In genomic region chr13:92510416-92510815, GRCh38 we compare ENCODE assay signal across 18 cellular contexts.
DNase-seq lines count a peak whose midpoint lies in the region; ATAC-seq and TF ChIP-seq lines count a peak whose summit lies in the region.
"Had no signal": no experiment of that assay in that cellular context is flagged by ENCODE, and none has a peak within 500 bp of the region (broad histone marks: within the 10 kb centered on the region; RNA-seq: fewer than 3 reads in every experiment).

No MANE protein-coding gene starts in this region.

- no peak for TF ChIP-seq POLR2A in prostate gland (IDR thresholded peaks at IDR 0.05)

- DNase-seq in HCEC 1CT, result peak; percentile 67
- no peak for DNase-seq in RWPE2 (ENCODE audit: low spot score)
- peak; percentile 8 for DNase-seq in fibroblast of gingiva (ENCODE audit: low read depth)
- DNase-seq in neuronal stem cell (ENCODE audit: low spot score), result no peak
- no peak for DNase-seq in occipital lobe (lab: John Stamatoyannopoulos, UW)
- DNase-seq in prostate gland (ENCODE audit: low spot score), result no peak
- DNase-seq in 8988T, result no peak
- DNase-seq: activated CD4-positive, alpha-beta T cell treated with anti-CD3 and anti-CD28 coated beads for 4 hours; AML-193; central memory CD4-positive, alpha-beta T cell; H7; KBM-7; NCI-H1048; NCI-H2029; NCI-H446 treated with DMSO at 0.1 percent for 48 hours; stimulated activated CD4-positive, alpha-beta T cell treated with anti-CD3 and anti-CD28 coated beads, Interleukin-2, amount 100 ng/mL, for 48 hours had no signal

- H3K79me1 ChIP-seq in neuronal stem cell (ENCODE audit: low read depth, low read length), result no peaks in the 10 kb centered on the region

- H3K14ac ChIP-seq in neuronal stem cell (ENCODE audit: low read length), result no peak overlapping the region

- H2BK120ac ChIP-seq in neuronal stem cell (ENCODE audit: low read depth, low read length), result no peak overlapping the region

- H4K91ac ChIP-seq in neuronal stem cell (ENCODE audit: low read depth, low read length, poor library complexity), result no peak overlapping the region

- no peak for TF ChIP-seq CTCF in RWPE2 (IDR thresholded peaks at IDR 0.05; ENCODE audit: poor library complexity, severe bottlenecking)
- TF ChIP-seq CTCF in prostate gland (IDR thresholded peaks at IDR 0.05), result no peak

- H2BK12ac ChIP-seq in neuronal stem cell (ENCODE audit: low read length), result no peak overlapping the region

- intact Hi-C loops in prostate gland (cut with DNase I), result no loop called here

- no peak overlapping the region for H3K9ac ChIP-seq in neuronal stem cell (ENCODE audit: low read depth, low read length, poor library complexity)

- H3K9me3 ChIP-seq in RWPE2 (ENCODE audit: severe bottlenecking) (no peaks in the 10 kb centered on the region), neuronal stem cell (replicated peaks in 1 of 2; ENCODE audit: control insufficient read depth in 2 of 2, insufficient read depth in 1 of 2, low read depth in 1 of 2, low read length in 2 of 2) (peaks cover 0 to 2% of the 10 kb centered on the region in 2 donors), prostate gland (no peaks in the 10 kb centered on the region)

- H2AFZ ChIP-seq in neuronal stem cell (ENCODE audit: low read length), result peak overlapping the region; percentile 19

- H4K8ac ChIP-seq in neuronal stem cell (ENCODE audit: low read depth, low read length), result no peak overlapping the region

- H3K36me3 ChIP-seq in RWPE2 (ENCODE audit: low read depth), result no peaks in the 10 kb centered on the region
- no peaks in the 10 kb centered on the region for H3K36me3 ChIP-seq in neuronal stem cell (replicated peaks in 1 of 2; ENCODE audit: control insufficient read depth in 2 of 2, insufficient read depth in 2 of 2, low read length in 2 of 2)
- no peaks in the 10 kb centered on the region for H3K36me3 ChIP-seq in prostate gland

- H2AK5ac ChIP-seq in neuronal stem cell (ENCODE audit: low read depth, low read length), result no peak overlapping the region

- H3K4ac ChIP-seq in neuronal stem cell (ENCODE audit: low read length), result no peak overlapping the region

- ATAC-seq in RWPE2 (ENCODE audit: low read depth) (peak; percentile 98), GM18868 (IDR thresholded peaks at IDR 0.05; ENCODE audit: unreplicated experiment) (no peak)

- H2BK5ac ChIP-seq in neuronal stem cell (ENCODE audit: low read length), result no peak overlapping the region

- H3K27ac ChIP-seq in RWPE2 (ENCODE audit: poor library complexity, severe bottlenecking), result peak overlapping the region; percentile 40
- H3K27ac ChIP-seq in neuronal stem cell (replicated peaks; ENCODE audit: low read length), result no peak overlapping the region
- H3K27ac ChIP-seq in prostate gland, result no peak overlapping the region

- no peak overlapping the region for H2BK15ac ChIP-seq in neuronal stem cell (ENCODE audit: low read length)

- H3K4me2 ChIP-seq in neuronal stem cell (ENCODE audit: insufficient read depth, low read length, poor library complexity, severe bottlenecking), result no peak overlapping the region

- H3K18ac ChIP-seq in neuronal stem cell (ENCODE audit: low read length), result no peak overlapping the region

- H3K4me1 ChIP-seq in RWPE2 (ENCODE audit: insufficient read depth, poor library complexity, severe bottlenecking), result peaks cover 21% of the 10 kb centered on the region
- peaks cover 3 to 16% of the 10 kb centered on the region in 2 donors for H3K4me1 ChIP-seq in neuronal stem cell (ENCODE audit: control insufficient read depth in 2 of 2, insufficient read depth in 1 of 2, low read depth in 1 of 2, low read length in 2 of 2)
- H3K4me1 ChIP-seq in prostate gland (replicated peaks), result no peaks in the 10 kb centered on the region

- no CpG with 5 or more reads among the region's 2 CpGs for WGBS in neuronal stem cell (ENCODE audit: extremely low coverage in 2 of 2, insufficient read length in 2 of 2, insufficient replicate concordance in 1 of 2), 2 donors
- WGBS in prostate gland, result 61% methylated on average over 2 of the region's 2 CpGs

- H3K27me3 ChIP-seq in RWPE2 (ENCODE audit: insufficient read depth, poor library complexity, severe bottlenecking) (no peaks in the 10 kb centered on the region), neuronal stem cell (ENCODE audit: control insufficient read depth in 3 of 3, insufficient read depth in 3 of 3, low read depth in 1 of 3, low read length in 3 of 3) (no peaks in the 10 kb centered on the region), prostate gland (replicated peaks; ENCODE audit: insufficient read depth) (no peaks in the 10 kb centered on the region)

- H3K4me3 ChIP-seq in RWPE2 (ENCODE audit: severe bottlenecking) (no peak overlapping the region), neuronal stem cell (ENCODE audit: low read length in 2 of 2) (no peak overlapping the region), prostate gland (no peak overlapping the region)
- H3K4me3 ChIP-seq: lung had no signal

- no peak overlapping the region for H3K23ac ChIP-seq in neuronal stem cell (ENCODE audit: low read depth, low read length, poor library complexity)

Comparison
In these comparisons a context has a peak if more than half of its experiments do, and no peak if none do; other contexts are left out.
1. DNase-seq: peak in HCEC 1CT (single experiment) and fibroblast of gingiva (single experiment); none in RWPE2 (single experiment), neuronal stem cell (single experiment), occipital lobe (single experiment), prostate gland (single experiment) and 8988T (single experiment).